In the genomic region with DNA sequence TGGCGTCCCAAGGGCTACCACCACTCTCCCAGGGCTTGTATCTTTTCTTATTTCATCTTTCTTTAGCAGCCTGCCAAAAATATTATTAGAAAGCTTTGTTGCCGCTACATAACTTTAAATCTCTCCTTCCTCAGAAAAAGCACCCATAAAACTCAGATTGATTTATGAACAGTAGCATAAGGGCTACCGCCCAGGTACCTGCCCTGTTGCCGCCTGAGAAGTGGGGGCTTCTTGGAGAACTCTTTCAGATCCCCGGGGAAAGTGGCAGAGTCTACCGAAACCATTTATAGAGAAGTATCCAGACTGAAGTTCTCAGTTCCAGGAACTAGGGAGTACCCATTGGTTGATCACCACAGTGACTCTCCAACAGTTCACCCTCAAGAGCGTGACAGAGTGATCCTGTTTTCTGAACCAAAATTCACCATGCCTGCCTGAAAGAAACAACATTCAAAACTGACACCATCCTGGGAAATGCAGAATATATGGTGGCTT, we compare ENCODE assay signal across 8 cellular contexts. TPM values are rescaled to one million over a fixed set of nuclear protein-coding genes. Genes with fewer than 3 reads are reported as not detected.
DNase-seq lines count a peak whose midpoint lies in the region; ATAC-seq and FAIRE-seq lines count a peak whose summit lies in the region.

No MANE protein-coding gene starts in this region.

- peaks cover 20% of the 10 kb centered on the region for H3K36me3 Mint-ChIP-seq in activated naive CD4-positive, alpha-beta T cell treated with anti-CD3 and anti-CD28 coated beads for 36 hours (ENCODE audit: low read depth)
- peaks cover 31% of the 10 kb centered on the region for H3K36me3 Mint-ChIP-seq in activated T-helper 2 cell treated with anti-CD3 and anti-CD28 coated beads, Interferon-gamma antibody, Interleukin-2, Interleukin-4, amounts not matched to agents 10 μg/mL and 5 μg/mL and 100 μg/mL, durations not matched to agents 14 hours and 24 hours and 36 hours (ENCODE audit: low read depth)
- peaks cover 0 to 13% (median 7%) of the 10 kb centered on the region in 3 donors for H3K36me3 Mint-ChIP-seq in immature natural killer cell

- CTCF ChIA-PET in activated naive CD4-positive, alpha-beta T cell treated with anti-CD3 and anti-CD28 coated beads for 36 hours (lab: Charles Lee), result interaction anchor here (1.1 to 2.5 kb wide), 4 partner anchors 14 to 159 kb away, joined by 3 to 8 read pairs (median 6); partner anchors contain the start of gene PDS5B

- intact Hi-C loops in activated naive CD4-positive, alpha-beta T cell treated with anti-CD3 and anti-CD28 coated beads for 36 hours (cut with micrococcal nuclease), result loop anchor here (1.0 to 10.0 kb wide), 11 partner anchors 20 to 1206 kb away; partner anchors contain the start of genes BRCA2, FRY, N4BP2L2 and PDS5B
- intact Hi-C loops in activated T-helper 2 cell treated with anti-CD3 and anti-CD28 coated beads, Interferon-gamma antibody, Interleukin-2, Interleukin-4, amounts not matched to agents 10 μg/mL and 5 μg/mL and 100 μg/mL, durations not matched to agents 14 hours and 24 hours and 36 hours (cut with micrococcal nuclease), result loop anchor here (2.0 to 10.0 kb wide), 6 partner anchors 102 to 1250 kb away; partner anchors contain the start of genes FRY and PDS5B
- intact Hi-C loops in posterior vena cava (cut with DNase I), result no loop called here

- peak overlapping the region; percentile 91 for H3K27ac Mint-ChIP-seq in activated naive CD4-positive, alpha-beta T cell treated with anti-CD3 and anti-CD28 coated beads for 36 hours
- peak overlapping the region; percentile 89 for H3K27ac Mint-ChIP-seq in activated T-helper 2 cell treated with anti-CD3 and anti-CD28 coated beads, Interferon-gamma antibody, Interleukin-2, Interleukin-4, amounts not matched to agents 10 μg/mL and 5 μg/mL and 100 μg/mL, durations not matched to agents 14 hours and 24 hours and 36 hours
- peak overlapping the region; percentile 94 to 100 (median 98) for H3K27ac Mint-ChIP-seq in immature natural killer cell
- peak overlapping the region; percentile 92 to 99 for H3K27ac Mint-ChIP-seq in stimulated activated naive CD8-positive, alpha-beta T cell treated with anti-CD3 and anti-CD28 coated beads, Interleukin-15, amount 100 ng/mL, for 72 hours

- H3K4me3 Mint-ChIP-seq in activated naive CD4-positive, alpha-beta T cell treated with anti-CD3 and anti-CD28 coated beads for 36 hours, result peak overlapping the region; percentile 82
- H3K4me3 Mint-ChIP-seq in activated T-helper 2 cell treated with anti-CD3 and anti-CD28 coated beads, Interferon-gamma antibody, Interleukin-2, Interleukin-4, amounts not matched to agents 10 μg/mL and 5 μg/mL and 100 μg/mL, durations not matched to agents 14 hours and 24 hours and 36 hours (ENCODE audit: low read depth), result peak overlapping the region; percentile 80
- H3K4me3 Mint-ChIP-seq in immature natural killer cell, result peak overlapping the region; percentile 88 to 97 (median 95)
- H3K4me3 Mint-ChIP-seq in stimulated activated naive CD8-positive, alpha-beta T cell treated with anti-CD3 and anti-CD28 coated beads, Interleukin-15, amount 100 ng/mL, for 72 hours, result peak overlapping the region; percentile 81 to 96

- no peaks in the 10 kb centered on the region for H3K9me3 Mint-ChIP-seq in activated naive CD4-positive, alpha-beta T cell treated with anti-CD3 and anti-CD28 coated beads for 36 hours
- H3K9me3 Mint-ChIP-seq in activated T-helper 2 cell treated with anti-CD3 and anti-CD28 coated beads, Interferon-gamma antibody, Interleukin-2, Interleukin-4, amounts not matched to agents 10 μg/mL and 5 μg/mL and 100 μg/mL, durations not matched to agents 14 hours and 24 hours and 36 hours, result no peaks in the 10 kb centered on the region
- H3K9me3 Mint-ChIP-seq in immature natural killer cell, result no peaks in the 10 kb centered on the region
- H3K9me3 Mint-ChIP-seq in stimulated activated naive CD8-positive, alpha-beta T cell treated with anti-CD3 and anti-CD28 coated beads, Interleukin-15, amount 100 ng/mL, for 72 hours, result no peaks in the 10 kb centered on the region

- no peak for DNase-seq in activated naive CD4-positive, alpha-beta T cell treated with anti-CD3 and anti-CD28 coated beads for 36 hours
- DNase-seq in activated naive CD4-positive, alpha-beta T cell (lab: John Stamatoyannopoulos, UW), result no peak
- DNase-seq in activated T-helper 2 cell treated with anti-CD3 and anti-CD28 coated beads, Interferon-gamma antibody, Interleukin-2, Interleukin-4, amounts not matched to agents 10 μg/mL and 5 μg/mL and 100 μg/mL, durations not matched to agents 14 hours and 24 hours and 36 hours (ENCODE audit: low spot score), result no peak
- DNase-seq in immature natural killer cell (peak in 1 of 3 donors; percentile 11), posterior vena cava (ENCODE audit: low spot score) (no peak), RCC 7860 (ENCODE audit: low spot score) (no peak)
- peak in 1 of 2 donors; percentile 9 for DNase-seq in stimulated activated naive CD8-positive, alpha-beta T cell treated with anti-CD3 and anti-CD28 coated beads, Interleukin-15, amount 100 ng/mL, for 72 hours

- no peaks in the 10 kb centered on the region for H3K27me3 Mint-ChIP-seq in activated naive CD4-positive, alpha-beta T cell treated with anti-CD3 and anti-CD28 coated beads for 36 hours (ENCODE audit: low read depth)
- H3K27me3 Mint-ChIP-seq in activated T-helper 2 cell treated with anti-CD3 and anti-CD28 coated beads, Interferon-gamma antibody, Interleukin-2, Interleukin-4, amounts not matched to agents 10 μg/mL and 5 μg/mL and 100 μg/mL, durations not matched to agents 14 hours and 24 hours and 36 hours (ENCODE audit: low read depth), result no peaks in the 10 kb centered on the region
- H3K27me3 Mint-ChIP-seq in immature natural killer cell (ENCODE audit: low read depth in 3 of 3), result peaks cover 8 to 18% (median 14%) of the 10 kb centered on the region in 3 donors
- no peaks in the 10 kb centered on the region for H3K27me3 Mint-ChIP-seq in stimulated activated naive CD8-positive, alpha-beta T cell treated with anti-CD3 and anti-CD28 coated beads, Interleukin-15, amount 100 ng/mL, for 72 hours

- peaks cover 28% of the 10 kb centered on the region for H3K4me1 Mint-ChIP-seq in activated naive CD4-positive, alpha-beta T cell treated with anti-CD3 and anti-CD28 coated beads for 36 hours (ENCODE audit: low read depth)
- peaks cover 37% of the 10 kb centered on the region for H3K4me1 Mint-ChIP-seq in activated T-helper 2 cell treated with anti-CD3 and anti-CD28 coated beads, Interferon-gamma antibody, Interleukin-2, Interleukin-4, amounts not matched to agents 10 μg/mL and 5 μg/mL and 100 μg/mL, durations not matched to agents 14 hours and 24 hours and 36 hours (ENCODE audit: low read depth)
- H3K4me1 Mint-ChIP-seq in immature natural killer cell, result peaks cover 44 to 47% of the 10 kb centered on the region in 2 donors
- peaks cover 45% of the 10 kb centered on the region for H3K4me1 Mint-ChIP-seq in stimulated activated naive CD8-positive, alpha-beta T cell treated with anti-CD3 and anti-CD28 coated beads, Interleukin-15, amount 100 ng/mL, for 72 hours

- no peak for ATAC-seq in stimulated activated naive CD8-positive, alpha-beta T cell treated with anti-CD3 and anti-CD28 coated beads, Interleukin-15, amount 100 ng/mL, for 72 hours
- no peak for ATAC-seq in HG02571 (IDR thresholded peaks at IDR 0.05; ENCODE audit: unreplicated experiment)

- FAIRE-seq in RCC 7860 (lab: Jason Lieb, UNC), result no peak

RNA-seq across cellular contexts. Expression of gene N4BP2L1, which starts 0.7 kb away (rescaled TPM):
- total RNA-seq in activated naive CD4-positive, alpha-beta T cell treated with anti-CD3 and anti-CD28 coated beads for 36 hours, result 10 to 100 TPM; 22.6 TPM
- 26.1 and 28.6 TPM in 2 replicates for total RNA-seq in activated T-helper 2 cell treated with anti-CD3 and anti-CD28 coated beads, Interferon-gamma antibody, Interleukin-2, Interleukin-4, amounts not matched to agents 10 μg/mL and 5 μg/mL and 100 μg/mL, durations not matched to agents 14 hours and 24 hours and 36 hours
- 10 to 100 TPM; 48.9 to 74.6 (median 67.6) TPM for polyA plus RNA-seq in immature natural killer cell
- 10 to 100 TPM; 10.1 to 10.4 TPM for total RNA-seq in posterior vena cava

Comparison
In these comparisons a context has a peak if more than half of its experiments do, and no peak if none do; other contexts are left out.
1. intact Hi-C loops: an anchor here in activated naive CD4-positive, alpha-beta T cell treated with anti-CD3 and anti-CD28 coated beads for 36 hours (1.0 to 10.0 kb wide) and activated T-helper 2 cell treated with anti-CD3 and anti-CD28 coated beads, Interferon-gamma antibody, Interleukin-2, Interleukin-4, amounts not matched to agents 10 μg/mL and 5 μg/mL and 100 μg/mL, durations not matched to agents 14 hours and 24 hours and 36 hours (2.0 to 10.0 kb wide); none called in posterior vena cava.